8 cellular contexts compared by ENCODE assay signal in genomic region chr14:69695664-69696527, GRCh38.
A peak's percentile ranks its signal among the peaks of the same experiment; 100 is the strongest.
DNase-seq lines count a peak whose midpoint lies in the region; ATAC-seq and TF ChIP-seq lines count a peak whose summit lies in the region.
"Had no signal": no experiment of that assay in that cellular context is flagged by ENCODE, and none has a peak within 500 bp of the region (broad histone marks: within the 10 kb centered on the region; RNA-seq: fewer than 3 reads in every experiment).

No MANE protein-coding gene starts in this region.

- peaks cover 97% of the 10 kb centered on the region for H3K4me1 ChIP-seq in left ventricle myocardium inferior
- H3K4me1 ChIP-seq in stomach, result peaks cover 65 to 100% (median 93%) of the 10 kb centered on the region in 4 donors

- ATAC-seq in GM18909 (IDR thresholded peaks at IDR 0.05; ENCODE audit: poor library complexity, unreplicated experiment) (peak; percentile 43), GM21381 (IDR thresholded peaks at IDR 0.05; ENCODE audit: unreplicated experiment) (no peak), GM19035 (IDR thresholded peaks at IDR 0.05; ENCODE audit: unreplicated experiment) (no peak)

- DNase-seq in NCI-H1105 (lab: John Stamatoyannopoulos, UW) (peak; percentile 87), left ventricle myocardium inferior (no peak), stomach (peak; percentile 52)
- no peak for DNase-seq in activated T-helper 2 cell treated with anti-CD3 and anti-CD28 coated beads, Interferon-gamma antibody, Interleukin-2, Interleukin-4, amounts not matched to agents 10 μg/mL and 5 μg/mL and 100 μg/mL, durations not matched to agents 14 hours and 24 hours and 36 hours (ENCODE audit: low spot score)

- no peak for TF ChIP-seq POLR2A in stomach (IDR thresholded peaks at IDR 0.05)

- TF ChIP-seq CTCF in left ventricle myocardium inferior (IDR thresholded peaks at IDR 0.05; ENCODE audit: borderline replicate concordance) (no peak), stomach (IDR thresholded peaks at IDR 0.05) (no peak)

- peaks cover 70% of the 10 kb centered on the region for H3K4me1 Mint-ChIP-seq in activated T-helper 2 cell treated with anti-CD3 and anti-CD28 coated beads, Interferon-gamma antibody, Interleukin-2, Interleukin-4, amounts not matched to agents 10 μg/mL and 5 μg/mL and 100 μg/mL, durations not matched to agents 14 hours and 24 hours and 36 hours (ENCODE audit: low read depth)

- no peak for TF ChIP-seq EP300 in stomach (IDR thresholded peaks at IDR 0.05)

- H3K27ac Mint-ChIP-seq in activated T-helper 2 cell treated with anti-CD3 and anti-CD28 coated beads, Interferon-gamma antibody, Interleukin-2, Interleukin-4, amounts not matched to agents 10 μg/mL and 5 μg/mL and 100 μg/mL, durations not matched to agents 14 hours and 24 hours and 36 hours, result peak overlapping the region; percentile 47

- H3K27me3 ChIP-seq in left ventricle myocardium inferior (ENCODE audit: low read depth), result no peaks in the 10 kb centered on the region
- H3K27me3 ChIP-seq in stomach, result no peaks in the 10 kb centered on the region

- no peaks in the 10 kb centered on the region for H3K36me3 ChIP-seq in left ventricle myocardium inferior
- H3K36me3 ChIP-seq in stomach, result peaks cover 0 to 3% (median 0%) of the 10 kb centered on the region in 4 donors

- no peaks in the 10 kb centered on the region for H3K9me3 Mint-ChIP-seq in activated T-helper 2 cell treated with anti-CD3 and anti-CD28 coated beads, Interferon-gamma antibody, Interleukin-2, Interleukin-4, amounts not matched to agents 10 μg/mL and 5 μg/mL and 100 μg/mL, durations not matched to agents 14 hours and 24 hours and 36 hours
- H3K9me3 Mint-ChIP-seq: neural crest cell had no signal

- H3K4me3 ChIP-seq in left ventricle myocardium inferior (no peak overlapping the region), stomach (no peak overlapping the region)

- no peaks in the 10 kb centered on the region for H3K9me3 ChIP-seq in left ventricle myocardium inferior (replicated peaks)
- H3K9me3 ChIP-seq in stomach, result no peaks in the 10 kb centered on the region

- intact Hi-C loops in activated T-helper 2 cell treated with anti-CD3 and anti-CD28 coated beads, Interferon-gamma antibody, Interleukin-2, Interleukin-4, amounts not matched to agents 10 μg/mL and 5 μg/mL and 100 μg/mL, durations not matched to agents 14 hours and 24 hours and 36 hours (cut with micrococcal nuclease), result loop anchor here (2.0 to 5.0 kb wide), 3 partner anchors 13 to 71 kb away; partner anchors contain the start of gene SRSF5
- intact Hi-C loops in left ventricle myocardium inferior (cut with micrococcal nuclease) (no loop called here), stomach (cut with DNase I; ENCODE audit: low total_unique reads) (no loop called here)

- no peak overlapping the region for H3K4me3 Mint-ChIP-seq in activated T-helper 2 cell treated with anti-CD3 and anti-CD28 coated beads, Interferon-gamma antibody, Interleukin-2, Interleukin-4, amounts not matched to agents 10 μg/mL and 5 μg/mL and 100 μg/mL, durations not matched to agents 14 hours and 24 hours and 36 hours (ENCODE audit: low read depth)
- H3K4me3 Mint-ChIP-seq: neural crest cell had no signal

- peaks cover 22% of the 10 kb centered on the region for H3K36me3 Mint-ChIP-seq in activated T-helper 2 cell treated with anti-CD3 and anti-CD28 coated beads, Interferon-gamma antibody, Interleukin-2, Interleukin-4, amounts not matched to agents 10 μg/mL and 5 μg/mL and 100 μg/mL, durations not matched to agents 14 hours and 24 hours and 36 hours (ENCODE audit: low read depth)

- H3K27ac ChIP-seq in left ventricle myocardium inferior (replicated peaks), result peak overlapping the region; percentile 88
- H3K27ac ChIP-seq in stomach, result peak overlapping the region; percentile 73 to 95 (median 79)

- H3K27me3 Mint-ChIP-seq in activated T-helper 2 cell treated with anti-CD3 and anti-CD28 coated beads, Interferon-gamma antibody, Interleukin-2, Interleukin-4, amounts not matched to agents 10 μg/mL and 5 μg/mL and 100 μg/mL, durations not matched to agents 14 hours and 24 hours and 36 hours (ENCODE audit: low read depth), result no peaks in the 10 kb centered on the region

- 16 to 30% (median 22%) methylated on average over 2 of the region's 2 CpGs for WGBS in stomach, 5 donors

Comparison
In these comparisons a context has a peak if more than half of its experiments do, and no peak if none do; other contexts are left out.
1. DNase-seq: peak in NCI-H1105 (single experiment) and stomach (single experiment); none in activated T-helper 2 cell treated with anti-CD3 and anti-CD28 coated beads, Interferon-gamma antibody, Interleukin-2, Interleukin-4, amounts not matched to agents 10 μg/mL and 5 μg/mL and 100 μg/mL, durations not matched to agents 14 hours and 24 hours and 36 hours (single experiment) and left ventricle myocardium inferior (single experiment).